16 cellular contexts compared by ENCODE assay signal in genomic region chr1:153588033-153588432, GRCh38. TPM values are rescaled to one million over a fixed set of nuclear protein-coding genes. Genes with fewer than 3 reads are reported as not detected.
"Had no signal": no experiment of that assay in that cellular context is flagged by ENCODE, and none has a peak within 500 bp of the region (broad histone marks: within the 10 kb centered on the region; RNA-seq: fewer than 3 reads in every experiment).

No MANE protein-coding gene starts in this region.

RNA-seq across cellular contexts. Expression of gene S100A2, which starts 22.4 kb away (rescaled TPM):
- total RNA-seq: ascending aorta, cardiac muscle cell had no signal

RNA-seq across cellular contexts. Expression of gene S100A16, which starts 24.9 kb away (rescaled TPM):
- total RNA-seq: activated CD4-positive, alpha-beta memory T cell treated with anti-CD3 and anti-CD28 coated beads for 36 hours; activated CD4-positive, alpha-beta T cell treated with anti-CD3 and anti-CD28 coated beads for 36 hours; activated CD4-positive, alpha-beta T cell treated with anti-CD3 and anti-CD28 coated beads, Interleukin-2, amount 10 ng/mL, durations not matched to agents 24 days and 14 days; activated CD8-positive, alpha-beta memory T cell treated with anti-CD3 and anti-CD28 coated beads for 36 hours; activated CD8-positive, alpha-beta memory T cell treated with anti-CD3 and anti-CD28 coated beads, Interleukin-2, amount 10 ng/mL, durations not matched to agents 7 days and 5 days; activated CD8-positive, alpha-beta T cell treated with anti-CD3 and anti-CD28 coated beads, Interleukin-2, amount 10 ng/mL, durations not matched to agents 7 days and 5 days; activated naive CD4-positive, alpha-beta T cell treated with anti-CD3 and anti-CD28 coated beads for 36 hours; activated naive CD8-positive, alpha-beta T cell treated with anti-CD3 and anti-CD28 coated beads for 36 hours; activated T-helper 1 cell treated with anti-CD3 and anti-CD28 coated beads, Interleukin-12 subunit alpha, Interleukin-12 subunit beta, Interleukin-2, Interleukin-4 antibody, amounts not matched to agents 30 ng/mL and 10 ng/mL and 1 ng/mL, durations not matched to agents 14 hours and 24 hours and 36 hours; activated T-helper 2 cell treated with anti-CD3 and anti-CD28 coated beads, Interferon-gamma antibody, Interleukin-2, Interleukin-4, amounts not matched to agents 10 μg/mL and 5 μg/mL and 100 μg/mL, durations not matched to agents 14 hours and 24 hours and 36 hours; T-helper 1 cell treated with Interleukin-12 subunit alpha and Interleukin-12 subunit beta and Interleukin-4 antibody, amounts not matched to agents 30 ng/mL and 1 ng/mL, for 36 hours had no signal

RNA-seq across cellular contexts. Expression of gene S100A14, which starts 28.1 kb away (rescaled TPM):
- total RNA-seq: activated CD4-positive, alpha-beta T cell treated with anti-CD3 and anti-CD28 coated beads, Interleukin-2, amount 10 ng/mL, durations not matched to agents 24 days and 14 days; activated CD8-positive, alpha-beta memory T cell treated with anti-CD3 and anti-CD28 coated beads for 36 hours; activated CD8-positive, alpha-beta memory T cell treated with anti-CD3 and anti-CD28 coated beads, Interleukin-2, amount 10 ng/mL, durations not matched to agents 7 days and 5 days; activated CD8-positive, alpha-beta T cell treated with anti-CD3 and anti-CD28 coated beads, Interleukin-2, amount 10 ng/mL, durations not matched to agents 7 days and 5 days; activated naive CD4-positive, alpha-beta T cell treated with anti-CD3 and anti-CD28 coated beads for 36 hours; activated naive CD8-positive, alpha-beta T cell treated with anti-CD3 and anti-CD28 coated beads for 36 hours; activated T-helper 2 cell treated with anti-CD3 and anti-CD28 coated beads, Interferon-gamma antibody, Interleukin-2, Interleukin-4, amounts not matched to agents 10 μg/mL and 5 μg/mL and 100 μg/mL, durations not matched to agents 14 hours and 24 hours and 36 hours; endothelial cell of umbilical vein; fibroblast of villous mesenchyme; glomerular endothelial cell; T-helper 1 cell treated with Interleukin-12 subunit alpha and Interleukin-12 subunit beta and Interleukin-4 antibody, amounts not matched to agents 30 ng/mL and 1 ng/mL, for 36 hours had no signal

RNA-seq across cellular contexts. Expression of gene S100A3, which starts 39.0 kb away (rescaled TPM):
- total RNA-seq: activated CD4-positive, alpha-beta memory T cell treated with anti-CD3 and anti-CD28 coated beads for 36 hours; activated CD4-positive, alpha-beta T cell treated with anti-CD3 and anti-CD28 coated beads for 36 hours; activated CD4-positive, alpha-beta T cell treated with anti-CD3 and anti-CD28 coated beads, Interleukin-2, amount 10 ng/mL, durations not matched to agents 24 days and 14 days; activated CD8-positive, alpha-beta memory T cell treated with anti-CD3 and anti-CD28 coated beads for 36 hours; activated CD8-positive, alpha-beta memory T cell treated with anti-CD3 and anti-CD28 coated beads, Interleukin-2, amount 10 ng/mL, durations not matched to agents 7 days and 5 days; activated CD8-positive, alpha-beta T cell treated with anti-CD3 and anti-CD28 coated beads, Interleukin-2, amount 10 ng/mL, durations not matched to agents 7 days and 5 days; activated naive CD4-positive, alpha-beta T cell treated with anti-CD3 and anti-CD28 coated beads for 36 hours; activated naive CD8-positive, alpha-beta T cell treated with anti-CD3 and anti-CD28 coated beads for 36 hours; activated T-helper 1 cell treated with anti-CD3 and anti-CD28 coated beads, Interleukin-12 subunit alpha, Interleukin-12 subunit beta, Interleukin-2, Interleukin-4 antibody, amounts not matched to agents 30 ng/mL and 10 ng/mL and 1 ng/mL, durations not matched to agents 14 hours and 24 hours and 36 hours; activated T-helper 2 cell treated with anti-CD3 and anti-CD28 coated beads, Interferon-gamma antibody, Interleukin-2, Interleukin-4, amounts not matched to agents 10 μg/mL and 5 μg/mL and 100 μg/mL, durations not matched to agents 14 hours and 24 hours and 36 hours; ascending aorta; cardiac muscle cell; T-helper 1 cell treated with Interleukin-12 subunit alpha and Interleukin-12 subunit beta and Interleukin-4 antibody, amounts not matched to agents 30 ng/mL and 1 ng/mL, for 36 hours had no signal
